Comparison of ENCODE assay signal across 16 cellular contexts in genomic region chr4:106695846-106696245, GRCh38.
DNase-seq lines count a peak whose midpoint lies in the region; ATAC-seq and TF ChIP-seq lines count a peak whose summit lies in the region.
"Had no signal": no experiment of that assay in that cellular context is flagged by ENCODE, and none has a peak within 500 bp of the region (broad histone marks: within the 10 kb centered on the region; RNA-seq: fewer than 3 reads in every experiment).

No MANE protein-coding gene starts in this region.

- peaks cover 5% of the 10 kb centered on the region for H3K9me3 Mint-ChIP-seq in activated naive CD8-positive, alpha-beta T cell treated with anti-CD3 and anti-CD28 coated beads, Interleukin-2, amount 50 U/mL, for 24 hours

- H3K27me3 Mint-ChIP-seq in activated naive CD8-positive, alpha-beta T cell treated with anti-CD3 and anti-CD28 coated beads, Interleukin-2, amount 50 U/mL, for 24 hours, result no peaks in the 10 kb centered on the region

- no peaks in the 10 kb centered on the region for H4K20me1 ChIP-seq in DND-41 (ENCODE audit: insufficient read depth, low read length)

- H3K36me3 ChIP-seq in DND-41 (ENCODE audit: insufficient read depth, low read length), result no peaks in the 10 kb centered on the region
- H3K36me3 ChIP-seq: BE2C had no signal

- H3K9ac ChIP-seq in DND-41 (ENCODE audit: low read depth, low read length), result no peak overlapping the region

- H3K79me2 ChIP-seq in DND-41 (ENCODE audit: insufficient read depth, low read length), result no peaks in the 10 kb centered on the region

- H3K27ac Mint-ChIP-seq in activated naive CD8-positive, alpha-beta T cell treated with anti-CD3 and anti-CD28 coated beads, Interleukin-2, amount 50 U/mL, for 24 hours, result no peak overlapping the region
- H3K27ac Mint-ChIP-seq: CD8-positive, alpha-beta memory T cell had no signal

- peak overlapping the region; percentile 58; the same call in 1 of the 2 replicates for H2AFZ ChIP-seq in DND-41 (ENCODE audit: low read depth, low read length)

- DNase-seq in DND-41 (no peak), T1000 (lab: John Stamatoyannopoulos, UW) (peak; percentile 15), foreskin fibroblast (peak; percentile 14 to 58), stromal cell of bone marrow (ENCODE audit: low read depth) (peak; percentile 51), iPS-NIHi7 (ENCODE audit: extremely low spot score) (no peak), DMS53 treated with DMSO at 0.1 percent for 48 hours (lab: John Stamatoyannopoulos, UW; ENCODE audit: unreplicated experiment) (no peak), NOMO-1 (lab: John Stamatoyannopoulos, UW; ENCODE audit: unreplicated experiment in 2 of 2) (no peak)
- DNase-seq in activated naive CD8-positive, alpha-beta T cell treated with anti-CD3 and anti-CD28 coated beads, Interleukin-2, amount 50 U/mL, for 24 hours, result no peak
- DNase-seq: ACHN; BE2C; CD8-positive, alpha-beta memory T cell; KBM-7; NCI-H1092; NCI-H2227 treated with DMSO at 0.1 percent for 48 hours; NCI-H524 had no signal

- H3K36me3 Mint-ChIP-seq in activated naive CD8-positive, alpha-beta T cell treated with anti-CD3 and anti-CD28 coated beads, Interleukin-2, amount 50 U/mL, for 24 hours (ENCODE audit: low read depth), result no peaks in the 10 kb centered on the region
- H3K36me3 Mint-ChIP-seq: CD8-positive, alpha-beta memory T cell had no signal

- H3K4me1 Mint-ChIP-seq in activated naive CD8-positive, alpha-beta T cell treated with anti-CD3 and anti-CD28 coated beads, Interleukin-2, amount 50 U/mL, for 24 hours, result no peaks in the 10 kb centered on the region
- H3K4me1 Mint-ChIP-seq: CD8-positive, alpha-beta memory T cell had no signal

- peak overlapping the region; percentile 38 for H3K27ac ChIP-seq in DND-41 (ENCODE audit: low read length)
- H3K27ac ChIP-seq: RWPE1 had no signal

- TF ChIP-seq CTCF in DND-41 (IDR thresholded peaks at IDR 0.05; ENCODE audit: borderline replicate concordance, extremely low read depth, low read length, poor library complexity, severe bottlenecking), result no peak
- TF ChIP-seq CTCF in foreskin fibroblast (IDR thresholded peaks at IDR 0.05; ENCODE audit: low read depth, low read length), result no peak

- H3K4me2 ChIP-seq in DND-41 (ENCODE audit: insufficient read depth, low read length), result no peak overlapping the region

- no peaks in the 10 kb centered on the region for H3K9me3 ChIP-seq in DND-41 (ENCODE audit: insufficient read depth, low read length, severe bottlenecking)
- H3K9me3 ChIP-seq: BE2C had no signal

- no peak overlapping the region for H3K4me3 ChIP-seq in DND-41 (ENCODE audit: low read depth in 1 of 2, low read length in 2 of 2)
- no peak overlapping the region for H3K4me3 ChIP-seq in foreskin fibroblast (ENCODE audit: low read depth in 1 of 2, low read length in 2 of 2)

- H3K4me1 ChIP-seq in DND-41 (ENCODE audit: insufficient read depth, low read length), result peaks cover 18% of the 10 kb centered on the region
- H3K4me1 ChIP-seq: BE2C had no signal

- H3K4me3 Mint-ChIP-seq in activated naive CD8-positive, alpha-beta T cell treated with anti-CD3 and anti-CD28 coated beads, Interleukin-2, amount 50 U/mL, for 24 hours, result no peak overlapping the region
- H3K4me3 Mint-ChIP-seq: CD8-positive, alpha-beta memory T cell had no signal

- ATAC-seq in DND-41 (ENCODE audit: insufficient read depth, low read depth), result no peak
- ATAC-seq in activated naive CD8-positive, alpha-beta T cell treated with anti-CD3 and anti-CD28 coated beads, Interleukin-2, amount 50 U/mL, for 24 hours, result no peak

- H3K27me3 ChIP-seq in DND-41 (ENCODE audit: insufficient read depth, low read length, poor library complexity), result no peaks in the 10 kb centered on the region
- H3K27me3 ChIP-seq: BE2C had no signal

Comparison
In these comparisons a context has a peak if more than half of its experiments do, and no peak if none do; other contexts are left out.
1. DNase-seq: peak in T1000 (single experiment), foreskin fibroblast (2 of 2) and stromal cell of bone marrow (single experiment); none in DND-41 (single experiment), iPS-NIHi7 (single experiment), DMS53 treated with DMSO at 0.1 percent for 48 hours (single experiment), activated naive CD8-positive, alpha-beta T cell treated with anti-CD3 and anti-CD28 coated beads, Interleukin-2, amount 50 U/mL, for 24 hours (single experiment) and NOMO-1 (0 of 2).